Comparison of ENCODE assay signal across 1 cellular context in genomic region chr11:122491486-122491885, GRCh38.
TF ChIP-seq lines count a peak whose summit lies in the region.

No MANE protein-coding gene starts in this region.

TF ChIP-seq in HepG2, 621 proteins besides CTCF, POLR2A, EP300 and RAD21 (continued from another document):
- TF ChIP-seq NFKB2 (CRISPR knock-in tag; IDR thresholded peaks at IDR 0.05; ENCODE audit: borderline replicate concordance): no peak
- no peak for TF ChIP-seq TEF (CRISPR knock-in tag; IDR thresholded peaks at IDR 0.05)
- TF ChIP-seq ZNF33A (CRISPR knock-in tag; IDR thresholded peaks at IDR 0.05; ENCODE audit: borderline replicate concordance): no peak
- no peak for TF ChIP-seq TEAD2 (CRISPR knock-in tag; IDR thresholded peaks at IDR 0.05)
- TF ChIP-seq POLR2AphosphoS5 (IDR thresholded peaks at IDR 0.05; ENCODE audit: low read depth, low read length): no peak
- no peak for TF ChIP-seq ELK4 (CRISPR knock-in tag; IDR thresholded peaks at IDR 0.05; ENCODE audit: borderline replicate concordance)
- no peak for TF ChIP-seq ZNF407 (CRISPR knock-in tag; IDR thresholded peaks at IDR 0.05; ENCODE audit: not compliant biosample characterization)
- TF ChIP-seq GABPA (IDR thresholded peaks at IDR 0.05; ENCODE audit: low read depth, low read length): no peak
- no peak for TF ChIP-seq GABPA (CRISPR knock-in tag; IDR thresholded peaks at IDR 0.05; ENCODE audit: low read depth)
